Comparison of ENCODE assay signal across 10 cellular contexts in the genomic region with DNA sequence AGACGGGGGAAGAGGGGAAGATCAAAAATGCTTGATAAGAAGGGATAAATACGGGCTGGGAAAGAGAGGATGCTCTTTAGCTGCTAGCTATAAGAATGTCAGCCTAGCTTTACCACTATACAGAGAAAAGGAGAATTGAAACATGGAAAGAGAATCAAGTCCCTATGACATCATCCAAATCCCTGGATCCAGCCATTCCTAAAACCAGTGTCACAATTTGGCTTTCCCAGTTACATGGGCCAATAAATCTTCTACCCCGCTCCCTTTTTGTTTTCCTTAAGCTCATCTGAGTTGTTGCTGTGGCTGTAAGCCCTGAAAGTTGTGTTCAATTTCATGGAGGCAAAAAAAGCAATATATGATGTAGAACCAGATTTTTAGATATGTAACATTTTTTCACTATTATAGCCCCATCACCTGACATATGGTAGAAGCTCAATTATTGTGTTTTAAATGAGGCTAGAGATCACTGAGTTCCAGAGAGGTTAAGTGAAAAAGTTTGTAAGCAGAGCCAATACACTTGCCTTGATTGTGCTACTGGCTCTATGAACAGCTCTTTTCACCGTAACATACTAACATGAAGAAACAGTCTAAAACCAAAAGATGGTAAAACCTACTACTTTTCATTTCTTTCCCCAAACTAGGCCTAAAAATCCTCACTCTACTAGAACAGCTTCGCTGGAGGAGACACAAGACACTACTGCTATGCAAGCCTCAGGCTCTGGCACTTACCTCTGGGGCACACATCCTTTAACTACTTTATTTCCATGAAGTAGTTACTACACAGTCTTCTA. TPM values are rescaled to one million over a fixed set of nuclear protein-coding genes. Genes with fewer than 3 reads are reported as not detected.
DNase-seq lines count a peak whose midpoint lies in the region; TF ChIP-seq lines count a peak whose summit lies in the region.
"Had no signal": no experiment of that assay in that cellular context is flagged by ENCODE, and none has a peak within 500 bp of the region (broad histone marks: within the 10 kb centered on the region; RNA-seq: fewer than 3 reads in every experiment).

No MANE protein-coding gene starts in this region.

- H3K27ac ChIP-seq in iPS-18a (ENCODE audit: low read length), result no peak overlapping the region
- H3K27ac ChIP-seq in tibial artery, result peak overlapping the region; percentile 94 to 97
- H3K27ac ChIP-seq in RWPE1, result no peak overlapping the region
- no peak overlapping the region for H3K27ac ChIP-seq in WERI-Rb-1
- H3K27ac ChIP-seq: BLaER1 had no signal

- no peaks in the 10 kb centered on the region for H3K27me3 ChIP-seq in iPS-18a (ENCODE audit: control insufficient read depth, insufficient read depth, low read length)
- no peaks in the 10 kb centered on the region for H3K27me3 ChIP-seq in tibial artery
- H3K27me3 ChIP-seq in WERI-Rb-1 (ENCODE audit: insufficient read depth, low read depth, severe bottlenecking), result no peaks in the 10 kb centered on the region

- H3K9me3 Mint-ChIP-seq in activated naive CD8-positive, alpha-beta T cell (ENCODE audit: low read depth), result no peaks in the 10 kb centered on the region
- no peaks in the 10 kb centered on the region for H3K9me3 Mint-ChIP-seq in activated naive CD8-positive, alpha-beta T cell treated with anti-CD3 and anti-CD28 coated beads for 36 hours
- no peaks in the 10 kb centered on the region for H3K9me3 Mint-ChIP-seq in T-helper 2 cell treated with Interferon-gamma antibody and Interleukin-4, amounts not matched to agents 5 μg/mL and 100 μg/mL, for 36 hours

- CTCF ChIA-PET in RWPE1 (lab: Yijun Ruan, JAX), result interaction anchor here (0.6 to 1.1 kb wide), 2 partner anchors 138 to 144 kb away, joined by 3 to 4 read pairs; no protein-coding TSS in a partner anchor

- intact Hi-C loops in tibial artery (cut with DNase I; ENCODE audit: low total_unique reads), result no loop called here

- TF ChIP-seq CTCF in tibial artery (IDR thresholded peaks at IDR 0.05) (no peak), RWPE1 (conservative IDR thresholded peaks at IDR 0.05; ENCODE audit: low read depth) (no peak), WERI-Rb-1 (IDR thresholded peaks at IDR 0.05; ENCODE audit: low read depth, low read length) (no peak)

- no peak for DNase-seq in activated naive CD8-positive, alpha-beta T cell treated with anti-CD3 and anti-CD28 coated beads for 36 hours
- no peak for DNase-seq in T-helper 2 cell treated with Interferon-gamma antibody and Interleukin-4, amounts not matched to agents 5 μg/mL and 100 μg/mL, for 36 hours (ENCODE audit: low spot score)
- DNase-seq in tibial artery, result no peak
- no peak for DNase-seq in RWPE1 (ENCODE audit: low spot score)
- no peak for DNase-seq in NCI-H774 (lab: John Stamatoyannopoulos, UW)
- DNase-seq in WERI-Rb-1, result no peak
- DNase-seq: NCI-H1105 had no signal

- H3K4me1 ChIP-seq in iPS-18a (ENCODE audit: control insufficient read depth, low read depth, low read length), result peaks cover 25% of the 10 kb centered on the region
- peaks cover 0 to 68% (median 19%) of the 10 kb centered on the region in 4 donors for H3K4me1 ChIP-seq in tibial artery

- peak overlapping the region; percentile 89 for H3K4me3 Mint-ChIP-seq in activated naive CD8-positive, alpha-beta T cell
- no peak overlapping the region for H3K4me3 Mint-ChIP-seq in activated naive CD8-positive, alpha-beta T cell treated with anti-CD3 and anti-CD28 coated beads for 36 hours
- peak overlapping the region; percentile 90 for H3K4me3 Mint-ChIP-seq in T-helper 2 cell treated with Interferon-gamma antibody and Interleukin-4, amounts not matched to agents 5 μg/mL and 100 μg/mL, for 36 hours

- POLR2A ChIA-PET in RWPE1 (lab: Yijun Ruan, JAX; ENCODE audit: low non-redundant PET), result no interaction called here

- no peaks in the 10 kb centered on the region for H3K27me3 Mint-ChIP-seq in activated naive CD8-positive, alpha-beta T cell
- H3K27me3 Mint-ChIP-seq in activated naive CD8-positive, alpha-beta T cell treated with anti-CD3 and anti-CD28 coated beads for 36 hours, result no peaks in the 10 kb centered on the region
- H3K27me3 Mint-ChIP-seq in T-helper 2 cell treated with Interferon-gamma antibody and Interleukin-4, amounts not matched to agents 5 μg/mL and 100 μg/mL, for 36 hours (ENCODE audit: low read depth), result no peaks in the 10 kb centered on the region

- H3K9me3 ChIP-seq in iPS-18a (ENCODE audit: control insufficient read depth, low read depth, low read length), result no peaks in the 10 kb centered on the region
- no peaks in the 10 kb centered on the region for H3K9me3 ChIP-seq in tibial artery
- no peaks in the 10 kb centered on the region for H3K9me3 ChIP-seq in WERI-Rb-1 (ENCODE audit: severe bottlenecking)
- H3K9me3 ChIP-seq: BLaER1 had no signal

- H3K27ac Mint-ChIP-seq in activated naive CD8-positive, alpha-beta T cell, result no peak overlapping the region
- H3K27ac Mint-ChIP-seq in activated naive CD8-positive, alpha-beta T cell treated with anti-CD3 and anti-CD28 coated beads for 36 hours, result no peak overlapping the region
- H3K27ac Mint-ChIP-seq in T-helper 2 cell treated with Interferon-gamma antibody and Interleukin-4, amounts not matched to agents 5 μg/mL and 100 μg/mL, for 36 hours, result peak overlapping the region; percentile 20

- H3K36me3 ChIP-seq in iPS-18a (ENCODE audit: control insufficient read depth, low read depth, low read length) (no peaks in the 10 kb centered on the region), tibial artery (no peaks in the 10 kb centered on the region), WERI-Rb-1 (peaks cover 10% of the 10 kb centered on the region)
- H3K36me3 ChIP-seq: BLaER1 had no signal

- H3K4me3 ChIP-seq in iPS-18a (ENCODE audit: low read length) (peak overlapping the region; percentile 7), tibial artery (no peak overlapping the region), WERI-Rb-1 (ENCODE audit: low read depth, low read length) (no peak overlapping the region)
- H3K4me3 ChIP-seq: BLaER1 had no signal

- peaks cover 2% of the 10 kb centered on the region for H3K36me3 Mint-ChIP-seq in activated naive CD8-positive, alpha-beta T cell
- peaks cover 22% of the 10 kb centered on the region for H3K36me3 Mint-ChIP-seq in activated naive CD8-positive, alpha-beta T cell treated with anti-CD3 and anti-CD28 coated beads for 36 hours
- peaks cover 24% of the 10 kb centered on the region for H3K36me3 Mint-ChIP-seq in T-helper 2 cell treated with Interferon-gamma antibody and Interleukin-4, amounts not matched to agents 5 μg/mL and 100 μg/mL, for 36 hours (ENCODE audit: low read depth)

- peak overlapping the region; percentile 2 for H3K9ac ChIP-seq in iPS-18a (ENCODE audit: low read length)
- H3K9ac ChIP-seq: BLaER1 had no signal

- peaks cover 46% of the 10 kb centered on the region for H3K4me1 Mint-ChIP-seq in activated naive CD8-positive, alpha-beta T cell (ENCODE audit: low read depth)
- peaks cover 45% of the 10 kb centered on the region for H3K4me1 Mint-ChIP-seq in activated naive CD8-positive, alpha-beta T cell treated with anti-CD3 and anti-CD28 coated beads for 36 hours
- peaks cover 47% of the 10 kb centered on the region for H3K4me1 Mint-ChIP-seq in T-helper 2 cell treated with Interferon-gamma antibody and Interleukin-4, amounts not matched to agents 5 μg/mL and 100 μg/mL, for 36 hours (ENCODE audit: low read depth)

RNA-seq across cellular contexts. Expression of gene HNRNPLL, which starts 4.3 kb away (rescaled TPM):
- 10 to 100 TPM; 50.6 to 52.2 TPM for total RNA-seq in activated naive CD8-positive, alpha-beta T cell treated with anti-CD3 and anti-CD28 coated beads for 36 hours

Comparison
In these comparisons a context has a peak if more than half of its experiments do, and no peak if none do; other contexts are left out.
1. H3K27ac ChIP-seq: peak in tibial artery (2 of 2); none in iPS-18a (single experiment), RWPE1 (single experiment) and WERI-Rb-1 (single experiment).